ENCODE assay signal across 31 cellular contexts in the genomic region with DNA sequence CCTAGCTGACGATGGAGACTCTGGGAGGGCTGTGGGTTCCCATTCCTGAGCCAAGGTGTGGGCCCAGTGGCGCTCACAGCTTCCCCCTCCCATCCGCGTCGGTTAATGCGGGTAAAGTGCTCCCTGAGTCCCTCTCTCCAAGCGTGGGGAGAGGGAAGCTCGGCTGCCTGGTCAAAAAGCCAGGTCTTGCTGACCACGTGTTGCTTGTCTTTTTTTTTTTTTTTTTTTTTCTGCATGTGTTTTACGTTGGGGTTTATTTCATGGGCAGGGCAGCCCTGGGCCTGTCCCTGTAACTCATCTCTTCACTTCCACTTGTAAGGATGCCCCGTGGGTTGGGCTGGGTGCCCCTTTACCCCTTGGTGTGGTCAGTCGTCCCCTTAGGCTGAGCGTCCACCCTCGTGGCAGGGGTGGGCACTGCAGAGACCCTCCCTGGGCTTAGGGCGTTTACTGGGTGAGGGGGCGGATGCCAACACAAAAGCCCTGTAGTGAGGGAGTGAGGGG. TPM values are rescaled to one million over a fixed set of nuclear protein-coding genes. Genes with fewer than 3 reads are reported as not detected.
DNase-seq lines count a peak whose midpoint lies in the region; ATAC-seq, FAIRE-seq and TF ChIP-seq lines count a peak whose summit lies in the region.
"Had no signal": no experiment of that assay in that cellular context is flagged by ENCODE, and none has a peak within 500 bp of the region (broad histone marks: within the 10 kb centered on the region; RNA-seq: fewer than 3 reads in every experiment).

No MANE protein-coding gene starts in this region.

- no peaks in the 10 kb centered on the region for H3K9me3 ChIP-seq in heart left ventricle
- H3K9me3 ChIP-seq in right atrium auricular region: no peaks in the 10 kb centered on the region
- no peaks in the 10 kb centered on the region for H3K9me3 ChIP-seq in kidney (ENCODE audit: control insufficient read depth in 1 of 2, low read length in 2 of 2)
- no peaks in the 10 kb centered on the region for H3K9me3 ChIP-seq in sigmoid colon
- H3K9me3 ChIP-seq: A549 had no signal

- TF ChIP-seq EP300 in sigmoid colon (IDR thresholded peaks at IDR 0.05): no peak

- WGBS in heart left ventricle, 4 donors: 83 to 86% (median 84%) methylated on average over 16 of the region's 16 CpGs
- 48 to 77% methylated on average over 16 of the region's 16 CpGs for WGBS in sigmoid colon, 2 donors

- peaks cover 4% of the 10 kb centered on the region; the same call in 1 of the 2 replicates for H3K4me1 Mint-ChIP-seq in WTC11
- H3K4me1 Mint-ChIP-seq: activated naive CD4-positive, alpha-beta T cell treated with anti-CD3 and anti-CD28 coated beads, Interleukin-2, amount 10 ng/mL, durations not matched to agents 7 days and 5 days; memory B cell had no signal

- H3K36me3 ChIP-seq in heart left ventricle: no peaks in the 10 kb centered on the region
- no peaks in the 10 kb centered on the region for H3K36me3 ChIP-seq in right atrium auricular region
- H3K36me3 ChIP-seq in kidney (ENCODE audit: control insufficient read depth in 1 of 2, insufficient read depth in 2 of 2, low read length in 2 of 2): no peaks in the 10 kb centered on the region
- H3K36me3 ChIP-seq in sigmoid colon: no peaks in the 10 kb centered on the region

- H3K36me3 Mint-ChIP-seq in WTC11: no peaks in the 10 kb centered on the region
- H3K36me3 Mint-ChIP-seq: activated CD4-positive, alpha-beta memory T cell treated with anti-CD3 and anti-CD28 coated beads for 36 hours; activated naive CD4-positive, alpha-beta T cell treated with anti-CD3 and anti-CD28 coated beads, Interleukin-2, amount 10 ng/mL, durations not matched to agents 7 days and 5 days; memory B cell had no signal

- DNase-seq in heart left ventricle: peak in 3 of 5 donors; percentile 6 to 55 (median 18)
- DNase-seq in right atrium auricular region (ENCODE audit: low spot score): no peak
- peak; percentile 12 for DNase-seq in WTC11 (ENCODE audit: low spot score)
- peak; percentile 65 for DNase-seq in kidney
- DNase-seq in sigmoid colon: peak; percentile 48
- DNase-seq in GDM1 (lab: John Stamatoyannopoulos, UW): no peak
- DNase-seq: activated CD4-positive, alpha-beta memory T cell treated with anti-CD3 and anti-CD28 coated beads for 36 hours; activated CD8-positive, alpha-beta memory T cell treated with anti-CD3 and anti-CD28 coated beads, Interleukin-2, amount 50 U/mL, for 4 hours; activated naive CD4-positive, alpha-beta T cell treated with anti-CD3 and anti-CD28 coated beads, Interleukin-2, amount 10 ng/mL, durations not matched to agents 7 days and 5 days; amniotic stem cell; effector memory CD4-positive, alpha-beta T cell; erythroblast; Karpas-422; NCI-H146; NCI-H2107; NCI-H510A; NK-92 treated with Interleukin-12 subunit alpha and Interleukin-12 subunit beta, amount 100 ng/mL, for 24 hours; SIG-M5; stimulated activated CD4-positive, alpha-beta T cell treated with anti-CD3 and anti-CD28 coated beads, Interleukin-2, amount 100 ng/mL, for 24 hours; SW 1271; T-helper 9 cell; trophoblast cell had no signal

- H3K27me3 ChIP-seq in heart left ventricle (no peaks in the 10 kb centered on the region), right atrium auricular region (no peaks in the 10 kb centered on the region), sigmoid colon (no peaks in the 10 kb centered on the region)

- POLR2A ChIA-PET in WTC11 (lab: Charles Lee): interaction anchor here (0.6 kb wide), 1 partner anchor 18 kb away, joined by 3 read pairs; no protein-coding TSS in a partner anchor

- no peaks in the 10 kb centered on the region for H3K27me3 Mint-ChIP-seq in WTC11 (ENCODE audit: low read depth)
- H3K27me3 Mint-ChIP-seq: activated CD4-positive, alpha-beta memory T cell treated with anti-CD3 and anti-CD28 coated beads for 36 hours; activated naive CD4-positive, alpha-beta T cell treated with anti-CD3 and anti-CD28 coated beads, Interleukin-2, amount 10 ng/mL, durations not matched to agents 7 days and 5 days had no signal

- H3K27ac ChIP-seq in heart left ventricle (no peak overlapping the region), right atrium auricular region (no peak overlapping the region), kidney (ENCODE audit: low read depth in 2 of 2, low read length in 2 of 2) (no peak overlapping the region), sigmoid colon (no peak overlapping the region)
- H3K27ac ChIP-seq: A549, coronary artery, PC-9 had no signal

- TF ChIP-seq CTCF in heart left ventricle (IDR thresholded peaks at IDR 0.05) (no peak), right atrium auricular region (IDR thresholded peaks at IDR 0.05) (no peak), WTC11 (IDR thresholded peaks at IDR 0.05) (no peak), kidney (IDR thresholded peaks at IDR 0.05; ENCODE audit: borderline replicate concordance, extremely low read depth, insufficient read depth) (no peak), sigmoid colon (IDR thresholded peaks at IDR 0.05) (no peak)

- peak in 1 of 4 donors; percentile 14 for ATAC-seq in heart left ventricle
- 0 out of 2 replicates have a peak, but pooled peaks have one; percentile 29 for ATAC-seq in WTC11
- ATAC-seq in GM18907 (IDR thresholded peaks at IDR 0.05; ENCODE audit: unreplicated experiment): no peak
- no peak for ATAC-seq in GM21737 (IDR thresholded peaks at IDR 0.05; ENCODE audit: unreplicated experiment)
- ATAC-seq: HCT116 had no signal

- peak overlapping the region; percentile 68 for H3K27ac Mint-ChIP-seq in WTC11
- H3K27ac Mint-ChIP-seq: activated CD4-positive, alpha-beta memory T cell treated with anti-CD3 and anti-CD28 coated beads for 36 hours; activated naive CD4-positive, alpha-beta T cell treated with anti-CD3 and anti-CD28 coated beads, Interleukin-2, amount 10 ng/mL, durations not matched to agents 7 days and 5 days; activated T-helper 1 cell treated with anti-CD3 and anti-CD28 coated beads, Interleukin-12 subunit alpha, Interleukin-12 subunit beta, Interleukin-2, Interleukin-4 antibody, amounts not matched to agents 30 ng/mL and 10 ng/mL and 1 ng/mL, durations not matched to agents 14 hours and 24 hours and 36 hours; memory B cell had no signal

- H3K9ac ChIP-seq in kidney (ENCODE audit: low read length in 2 of 2): no peak overlapping the region

- intact Hi-C loops in heart left ventricle (cut with DNase I): no loop called here
- intact Hi-C loops in kidney (cut with DNase I): no loop called here
- intact Hi-C loops in sigmoid colon (cut with DNase I): no loop called here

- H3K4me3 ChIP-seq in heart left ventricle: no peak overlapping the region
- no peak overlapping the region for H3K4me3 ChIP-seq in right atrium auricular region
- no peak overlapping the region for H3K4me3 ChIP-seq in kidney (ENCODE audit: low read length in 2 of 2)
- no peak overlapping the region for H3K4me3 ChIP-seq in sigmoid colon
- H3K4me3 ChIP-seq: A549, coronary artery, PC-9, smooth muscle cell had no signal

- no peaks in the 10 kb centered on the region for H3K4me1 ChIP-seq in heart left ventricle
- H3K4me1 ChIP-seq in right atrium auricular region: no peaks in the 10 kb centered on the region
- no peaks in the 10 kb centered on the region for H3K4me1 ChIP-seq in kidney (ENCODE audit: control insufficient read depth in 1 of 2, insufficient read depth in 1 of 2, low read depth in 1 of 2, low read length in 2 of 2)
- no peaks in the 10 kb centered on the region for H3K4me1 ChIP-seq in sigmoid colon
- H3K4me1 ChIP-seq: A549 had no signal

- no peak overlapping the region for H3K4me3 Mint-ChIP-seq in WTC11
- H3K4me3 Mint-ChIP-seq: activated CD4-positive, alpha-beta memory T cell treated with anti-CD3 and anti-CD28 coated beads for 36 hours; activated naive CD4-positive, alpha-beta T cell treated with anti-CD3 and anti-CD28 coated beads, Interleukin-2, amount 10 ng/mL, durations not matched to agents 7 days and 5 days; activated T-helper 1 cell treated with anti-CD3 and anti-CD28 coated beads, Interleukin-12 subunit alpha, Interleukin-12 subunit beta, Interleukin-2, Interleukin-4 antibody, amounts not matched to agents 30 ng/mL and 10 ng/mL and 1 ng/mL, durations not matched to agents 14 hours and 24 hours and 36 hours; memory B cell had no signal

- TF ChIP-seq POLR2A in heart left ventricle (IDR thresholded peaks at IDR 0.05) (no peak), sigmoid colon (IDR thresholded peaks at IDR 0.05) (no peak)

- no peak for FAIRE-seq in kidney (lab: Jason Lieb, UNC)
- FAIRE-seq: A549 had no signal

- H3K9me3 Mint-ChIP-seq in WTC11: no peaks in the 10 kb centered on the region
- H3K9me3 Mint-ChIP-seq: activated CD4-positive, alpha-beta memory T cell treated with anti-CD3 and anti-CD28 coated beads for 36 hours; activated naive CD4-positive, alpha-beta T cell treated with anti-CD3 and anti-CD28 coated beads, Interleukin-2, amount 10 ng/mL, durations not matched to agents 7 days and 5 days; activated T-helper 1 cell treated with anti-CD3 and anti-CD28 coated beads, Interleukin-12 subunit alpha, Interleukin-12 subunit beta, Interleukin-2, Interleukin-4 antibody, amounts not matched to agents 30 ng/mL and 10 ng/mL and 1 ng/mL, durations not matched to agents 14 hours and 24 hours and 36 hours; memory B cell had no signal

- CTCF ChIA-PET in WTC11 (lab: Charles Lee): interaction anchor here (1.0 to 3.7 kb wide), 3 partner anchors 11 to 624 kb away, joined by 3 to 38 read pairs (median 4); partner anchors contain the start of gene NKD2

TF ChIP-seq in WTC11, 78 proteins besides CTCF, POLR2A, EP300 and RAD21 (continues in another document):
- TF ChIP-seq SMAD3 (CRISPR knock-in tag; IDR thresholded peaks at IDR 0.05; ENCODE audit: borderline replicate concordance): no peak

RNA-seq across cellular contexts. Expression of gene NKD2, which starts 11.9 kb away (rescaled TPM):
- total RNA-seq in heart left ventricle: 1 to 10 TPM in 6 of 9 donors, under 1 TPM in 3; 0.56 to 3.9 (median 1.6) TPM
- 1 to 10 TPM; 2.6 to 6.6 TPM for polyA plus RNA-seq in heart left ventricle
- total RNA-seq in right atrium auricular region: 1 to 10 TPM; 2.4 to 2.8 TPM
- 12.8 to 16.6 TPM (median 15.9 TPM) in 3 replicates for total RNA-seq in WTC11 (2021)
- 14.1 TPM for total RNA-seq in kidney
- 7.9 TPM for polyA plus RNA-seq in kidney (ENCODE audit: insufficient read depth, low read depth, low replicate concordance)
- total RNA-seq in sigmoid colon: 1 to 10 TPM in 3 of 4 donors, under 1 TPM in 1; 0.71 to 4.4 (median 2.0) TPM
- 1 to 10 TPM in 2 of 3 donors, under 1 TPM in 1; 0.60 to 4.0 (median 1.8) TPM for polyA plus RNA-seq in sigmoid colon

Comparison
In these comparisons a context has a peak if more than half of its experiments do, and no peak if none do; other contexts are left out.
1. DNase-seq: peak in heart left ventricle (3 of 5), WTC11 (single experiment), kidney (single experiment) and sigmoid colon (single experiment); none in right atrium auricular region (single experiment) and GDM1 (single experiment).